In the genomic region with DNA sequence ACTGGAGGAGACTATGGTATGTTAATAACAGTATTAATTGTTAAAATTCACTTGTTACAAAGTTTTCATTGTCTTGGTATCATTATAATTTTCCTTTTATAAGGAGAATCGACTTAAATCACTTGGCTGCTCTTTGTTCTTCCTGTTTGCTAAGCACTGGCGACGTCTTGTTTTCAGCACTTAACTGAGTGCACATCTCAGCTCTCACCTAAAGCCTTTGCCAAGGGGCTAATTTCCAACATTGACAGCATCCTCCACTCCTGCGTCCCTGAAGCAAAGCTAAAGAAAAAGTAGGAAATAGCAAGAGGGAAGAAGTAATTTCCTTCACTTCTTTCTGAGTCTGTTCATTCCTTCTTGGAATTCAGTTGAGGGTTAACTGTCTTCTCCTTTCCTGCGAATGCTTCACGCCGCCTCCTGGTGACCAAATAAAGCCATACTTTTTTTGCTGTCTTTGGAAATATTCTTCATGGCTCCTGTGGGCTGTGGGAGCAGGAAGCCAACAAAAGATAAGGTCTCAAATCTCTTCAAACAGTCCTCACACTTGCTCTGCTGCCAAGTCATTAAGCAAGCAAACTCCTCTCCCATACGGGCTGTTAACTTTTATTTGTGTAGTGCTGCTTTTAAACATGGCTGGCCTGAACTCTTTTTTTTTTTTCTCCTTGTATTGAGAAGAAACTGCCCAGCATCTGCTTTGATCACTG, we compare ENCODE assay signal across 1 cellular context.
TF ChIP-seq lines count a peak whose summit lies in the region.

No MANE protein-coding gene starts in this region.

TF ChIP-seq in HepG2, 621 proteins besides CTCF, POLR2A, EP300 and RAD21 (continued from another document):
- TF ChIP-seq SMC3 (IDR thresholded peaks at IDR 0.05; ENCODE audit: low read length) (peak; percentile 62; the same call in 1 of the 2 replicates), GATAD2A (CRISPR knock-in tag; IDR thresholded peaks at IDR 0.05) (0 out of 2 replicates have a peak, but pooled peaks have one; percentile 26), STAG1 (CRISPR knock-in tag; IDR thresholded peaks at IDR 0.05) (peak; percentile 56)
- TF ChIP-seq, protein P1, sequence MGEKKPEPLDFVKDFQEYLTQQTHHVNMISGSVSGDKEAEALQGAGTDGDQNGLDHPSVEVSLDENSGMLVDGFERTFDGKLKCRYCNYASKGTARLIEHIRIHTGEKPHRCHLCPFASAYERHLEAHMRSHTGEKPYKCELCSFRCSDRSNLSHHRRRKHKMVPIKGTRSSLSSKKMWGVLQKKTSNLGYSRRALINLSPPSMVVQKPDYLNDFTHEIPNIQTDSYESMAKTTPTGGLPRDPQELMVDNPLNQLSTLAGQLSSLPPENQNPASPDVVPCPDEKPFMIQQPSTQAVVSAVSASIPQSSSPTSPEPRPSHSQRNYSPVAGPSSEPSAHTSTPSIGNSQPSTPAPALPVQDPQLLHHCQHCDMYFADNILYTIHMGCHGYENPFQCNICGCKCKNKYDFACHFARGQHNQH (CRISPR knock-in tag; IDR thresholded peaks at IDR 0.05), result 0 out of 2 replicates have a peak, but pooled peaks have one; percentile 35
- TF ChIP-seq, protein P2, sequence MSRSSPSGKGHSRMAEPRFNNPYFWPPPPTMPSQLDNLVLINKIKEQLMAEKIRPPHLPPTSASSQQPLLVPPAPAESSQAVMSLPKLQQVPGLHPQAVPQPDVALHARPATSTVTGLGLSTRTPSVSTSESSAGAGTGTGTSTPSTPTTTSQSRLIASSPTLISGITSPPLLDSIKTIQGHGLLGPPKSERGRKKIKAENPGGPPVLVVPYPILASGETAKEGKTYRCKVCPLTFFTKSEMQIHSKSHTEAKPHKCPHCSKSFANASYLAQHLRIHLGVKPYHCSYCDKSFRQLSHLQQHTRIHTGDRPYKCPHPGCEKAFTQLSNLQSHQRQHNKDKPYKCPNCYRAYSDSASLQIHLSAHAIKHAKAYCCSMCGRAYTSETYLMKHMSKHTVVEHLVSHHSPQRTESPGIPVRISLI (CRISPR knock-in tag; IDR thresholded peaks at IDR 0.05; ENCODE audit: borderline replicate concordance), result peak; percentile 66; the same call in 1 of the 2 replicates
